Comparison of ENCODE assay signal across 8 cellular contexts in the genomic region with DNA sequence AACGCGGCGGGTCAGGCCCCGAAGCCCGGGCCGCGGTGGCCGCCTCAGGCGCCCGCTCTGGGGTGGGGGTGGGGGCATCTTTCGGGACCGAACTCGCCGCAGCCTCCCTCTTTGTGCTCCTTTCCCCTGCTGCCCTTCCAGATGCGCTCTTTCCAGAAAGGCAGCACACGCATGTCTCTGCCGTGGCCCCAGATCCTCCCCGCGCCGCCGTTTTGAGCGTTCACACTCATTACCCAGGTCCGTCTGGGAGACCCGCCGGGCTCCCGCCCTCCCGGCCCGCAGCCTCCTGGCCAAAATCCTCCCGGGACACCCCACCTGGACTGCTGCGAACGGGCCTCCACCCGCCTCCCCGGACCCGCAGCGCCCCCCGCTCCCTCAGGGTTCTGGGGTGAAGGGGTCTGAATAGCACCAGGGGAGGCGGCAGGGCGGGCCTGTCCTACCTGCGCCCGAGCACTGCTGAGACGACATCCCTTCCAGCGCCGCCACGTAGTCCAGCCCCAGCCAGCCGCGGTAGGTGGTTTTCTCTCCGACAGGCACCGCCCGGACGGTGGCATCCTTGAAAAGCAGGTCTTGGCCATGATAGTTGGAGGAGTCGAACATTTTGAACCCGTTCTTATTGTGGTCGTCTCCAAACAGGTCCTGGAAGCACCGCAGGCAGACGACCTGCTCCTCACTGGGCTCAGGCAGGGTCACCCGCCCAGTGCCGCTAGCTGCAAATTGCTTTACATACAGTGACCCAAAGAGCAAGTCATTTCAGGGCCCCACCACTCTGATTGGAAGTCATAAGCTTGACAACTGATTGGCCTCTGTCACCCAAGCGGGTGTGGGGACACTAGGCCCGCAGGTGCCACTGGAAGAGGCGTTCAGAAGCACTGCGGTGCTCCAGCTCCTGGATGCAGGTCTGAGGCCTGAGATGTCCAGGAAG. TPM values are rescaled to one million over a fixed set of nuclear protein-coding genes. Genes with fewer than 3 reads are reported as not detected.
DNase-seq lines count a peak whose midpoint lies in the region; ATAC-seq lines count a peak whose summit lies in the region.

No MANE protein-coding gene starts in this region.

- no peak for ATAC-seq in GM21576 (IDR thresholded peaks at IDR 0.05; ENCODE audit: unreplicated experiment)

- in situ Hi-C loops in GM23248 (cut with MboI), result no loop called here

- H3K27ac Mint-ChIP-seq in activated naive CD8-positive, alpha-beta T cell, result peak overlapping the region; percentile 84

- peaks cover 7% of the 10 kb centered on the region for H3K4me1 Mint-ChIP-seq in activated naive CD8-positive, alpha-beta T cell (ENCODE audit: low read depth)

- H3K9me3 ChIP-seq in GM23248 (ENCODE audit: low read depth), result no peaks in the 10 kb centered on the region
- H3K9me3 ChIP-seq in iPS-20b (ENCODE audit: insufficient read depth, low read depth, low read length), result no peaks in the 10 kb centered on the region

- no peaks in the 10 kb centered on the region for H3K9me2 ChIP-seq in GM23248 (ENCODE audit: insufficient read depth)

- H3K4me2 ChIP-seq in GM23248 (ENCODE audit: unreplicated experiment), result peak overlapping the region; percentile 65

- peak overlapping the region; percentile 73 for H2AFZ ChIP-seq in GM23248

- no peaks in the 10 kb centered on the region for H4K20me1 ChIP-seq in GM23248 (ENCODE audit: insufficient read depth)

- H3K4me3 Mint-ChIP-seq in activated naive CD8-positive, alpha-beta T cell, result peak overlapping the region; percentile 79

- no peaks in the 10 kb centered on the region for H3F3A ChIP-seq in GM23248 (ENCODE audit: insufficient read depth)

- no peaks in the 10 kb centered on the region for H3K79me2 ChIP-seq in GM23248 (ENCODE audit: insufficient read depth)

- 30 to 60% methylated on average over 24 to 61 of the region's 61 CpGs for WGBS in GM23248 (ENCODE audit: low coverage in 1 of 2, low lambda C conversion rate in 2 of 2, missing lambda C conversion rate in 2 of 2), 2 experiments

- peak overlapping the region; percentile 80 for H3K9ac ChIP-seq in GM23248
- peak overlapping the region; percentile 65; the same call in 1 of the 2 replicates for H3K9ac ChIP-seq in iPS-20b (ENCODE audit: low read depth, low read length)

- H3K36me3 ChIP-seq in GM23248 (ENCODE audit: low read depth) (no peaks in the 10 kb centered on the region), iPS-20b (ENCODE audit: insufficient read depth, low read depth, low read length) (no peaks in the 10 kb centered on the region)

- H3K4me3 ChIP-seq in GM23248, result peak overlapping the region; percentile 65
- peak overlapping the region; percentile 68 for H3K4me3 ChIP-seq in iPS-20b (ENCODE audit: low read length)

- H3K4me1 ChIP-seq in GM23248 (ENCODE audit: insufficient read depth) (no peaks in the 10 kb centered on the region), iPS-20b (ENCODE audit: insufficient read depth, low read length) (0 out of 2 replicates have a peak, but pooled peaks cover 3% of the 10 kb centered on the region)

- no peaks in the 10 kb centered on the region for H3K27me3 Mint-ChIP-seq in activated naive CD8-positive, alpha-beta T cell

- H3K36me3 Mint-ChIP-seq in activated naive CD8-positive, alpha-beta T cell, result no peaks in the 10 kb centered on the region

- DNase-seq in COLO668 (lab: John Stamatoyannopoulos, UW; ENCODE audit: unreplicated experiment) (peak; percentile 59), GM23248 (no peak), NCI-H2171 (lab: John Stamatoyannopoulos, UW) (peak; percentile 43), HK-2 (ENCODE audit: unreplicated experiment) (no peak)
- DNase-seq in stimulated activated CD4-positive, alpha-beta T cell treated with anti-CD3 and anti-CD28 coated beads, Interleukin-4, amount 100 ng/mL, for 1 hour, result peak; percentile 35

- no peaks in the 10 kb centered on the region for H3K27me3 ChIP-seq in GM23248 (replicated peaks; ENCODE audit: insufficient read depth)
- peaks cover 32% of the 10 kb centered on the region for H3K27me3 ChIP-seq in iPS-20b (ENCODE audit: insufficient read depth, low read length)

- no peaks in the 10 kb centered on the region for H3K9me3 Mint-ChIP-seq in activated naive CD8-positive, alpha-beta T cell (ENCODE audit: low read depth)

- H3K27ac ChIP-seq in GM23248 (no peak overlapping the region; the same call in 1 of the 2 replicates), iPS-20b (ENCODE audit: low read length) (no peak overlapping the region)

RNA-seq across cellular contexts. Expression of gene MELTF, which starts 25.9 kb away (rescaled TPM):
- 0.86 and 0.89 TPM in 2 replicates for total RNA-seq in GM23248 (2014; rRNA removed; shearing (Covaris generic))
- 0.94 and 1.1 TPM in 2 replicates for polyA plus RNA-seq in GM23248 (2016; fragmentation: Nextera tagmentation; extraction: Ambion mirVana)

RNA-seq across cellular contexts. Expression of gene PIGZ, which starts 35.1 kb away (rescaled TPM):
- total RNA-seq in GM23248 (2014; rRNA removed; shearing (Covaris generic)), result 3.9 and 5.7 TPM in 2 replicates
- 7.6 and 9.6 TPM in 2 replicates for polyA plus RNA-seq in GM23248 (2016; fragmentation: Nextera tagmentation; extraction: Ambion mirVana)

Comparison
In these comparisons a context has a peak if more than half of its experiments do, and no peak if none do; other contexts are left out.
1. DNase-seq: peak in COLO668 (single experiment), NCI-H2171 (single experiment) and stimulated activated CD4-positive, alpha-beta T cell treated with anti-CD3 and anti-CD28 coated beads, Interleukin-4, amount 100 ng/mL, for 1 hour (single experiment); none in GM23248 (single experiment) and HK-2 (single experiment).